In the genomic region with DNA sequence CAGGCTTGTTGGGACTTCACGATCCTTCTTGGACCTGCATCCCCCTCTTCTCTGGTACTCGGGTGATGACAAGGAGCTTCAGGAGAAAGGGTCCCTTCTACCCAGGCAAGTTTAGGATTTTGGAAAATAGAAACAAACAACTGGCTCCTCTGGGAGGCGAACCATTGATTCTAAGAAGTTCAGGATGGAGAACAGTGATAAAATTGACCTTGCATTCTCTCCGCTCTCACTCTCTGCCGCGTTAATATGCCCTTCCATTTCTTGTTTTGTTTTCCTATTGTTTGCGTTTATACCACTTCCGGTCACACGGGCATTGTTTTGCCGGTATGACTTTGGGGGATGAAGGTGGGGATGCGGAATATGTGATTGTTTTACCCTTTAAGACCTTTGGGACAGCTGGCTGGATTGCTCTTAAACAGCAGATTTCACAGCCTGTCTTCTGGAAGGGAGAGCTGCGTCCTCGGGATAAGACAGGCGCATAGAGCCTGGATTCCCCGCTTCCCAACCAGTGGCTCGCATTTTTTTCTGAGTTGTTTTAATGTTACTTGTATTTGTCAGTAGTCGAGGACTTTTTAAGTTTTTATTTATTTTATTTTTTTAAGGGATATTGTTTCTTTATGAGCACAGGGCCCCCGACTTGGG, we compare ENCODE assay signal across 1 cellular context.
TF ChIP-seq lines count a peak whose summit lies in the region.

No MANE protein-coding gene starts in this region.

TF ChIP-seq in K562, 482 proteins besides CTCF, POLR2A, EP300 and RAD21 (continued from another document and continues in another):
- TF ChIP-seq, protein P1, sequence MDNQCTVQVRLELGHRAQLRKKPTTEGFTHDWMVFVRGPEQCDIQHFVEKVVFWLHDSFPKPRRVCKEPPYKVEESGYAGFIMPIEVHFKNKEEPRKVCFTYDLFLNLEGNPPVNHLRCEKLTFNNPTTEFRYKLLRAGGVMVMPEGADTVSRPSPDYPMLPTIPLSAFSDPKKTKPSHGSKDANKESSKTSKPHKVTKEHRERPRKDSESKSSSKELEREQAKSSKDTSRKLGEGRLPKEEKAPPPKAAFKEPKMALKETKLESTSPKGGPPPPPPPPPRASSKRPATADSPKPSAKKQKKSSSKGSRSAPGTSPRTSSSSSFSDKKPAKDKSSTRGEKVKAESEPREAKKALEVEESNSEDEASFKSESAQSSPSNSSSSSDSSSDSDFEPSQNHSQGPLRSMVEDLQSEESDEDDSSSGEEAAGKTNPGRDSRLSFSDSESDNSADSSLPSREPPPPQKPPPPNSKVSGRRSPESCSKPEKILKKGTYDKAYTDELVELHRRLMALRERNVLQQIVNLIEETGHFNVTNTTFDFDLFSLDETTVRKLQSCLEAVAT (IDR thresholded peaks at IDR 0.05): peak in 1 of 2 experiments; percentile 18; a peak in 1 of 4 replicates
- TF ChIP-seq BRD4 (IDR thresholded peaks at IDR 0.05) (0 out of 2 replicates have a peak, but pooled peaks have one; percentile 2), ZNF512 (tag; IDR thresholded peaks at IDR 0.05) (0 out of 2 replicates have a peak, but pooled peaks have one; percentile 18), KLF1 (tag; IDR thresholded peaks at IDR 0.05) (no peak), ESRRA (IDR thresholded peaks at IDR 0.05; ENCODE audit: borderline replicate concordance, low read depth) (peak; percentile 40), POLR3A (IDR thresholded peaks at IDR 0.05; ENCODE audit: borderline replicate concordance, extremely low read depth, insufficient read depth, insufficient read length) (peak; percentile 20), L3MBTL2 (IDR thresholded peaks at IDR 0.05) (no peak), ELF1 (tag; IDR thresholded peaks at IDR 0.05) (peak; percentile 71), ZFP36 (IDR thresholded peaks at IDR 0.05; ENCODE audit: low read depth, low read length, partially characterized antibody) (peak; percentile 3), SAP30 (IDR thresholded peaks at IDR 0.05; ENCODE audit: borderline replicate concordance, insufficient read depth, low read depth, low read length, poor library complexity, severe bottlenecking) (peak; percentile 43), ZNF655 (CRISPR knock-in tag; IDR thresholded peaks at IDR 0.05) (no peak), BCOR (IDR thresholded peaks at IDR 0.05) (peak; percentile 56), SMARCE1 (IDR thresholded peaks at IDR 0.05) (peak; percentile 13; the same call in 1 of the 2 replicates), NCOA2 (IDR thresholded peaks at IDR 0.05; ENCODE audit: partially characterized antibody in 2 of 2) (no peak), CBX5 (IDR thresholded peaks at IDR 0.05; ENCODE audit: borderline replicate concordance, low read depth) (no peak), SREBF1 (IDR thresholded peaks at IDR 0.05; ENCODE audit: borderline replicate concordance, low read depth, low read length) (no peak), ZBTB11 (CRISPR knock-in tag; IDR thresholded peaks at IDR 0.05) (peak in 1 of 3 experiments; percentile 50; a peak in 1 of 6 replicates), CXXC5 (CRISPR knock-in tag; IDR thresholded peaks at IDR 0.05) (peak; percentile 12), ETV1 (tag; conservative IDR thresholded peaks at IDR 0.05; ENCODE audit: low read depth) (peak; percentile 80), FOXK2 (conservative IDR thresholded peaks at IDR 0.05 in 1 of 2, IDR thresholded peaks at IDR 0.05 in 1 of 2; ENCODE audit: low read depth in 2 of 2) (peak in 1 of 2 experiments; percentile 66; a peak in 2 of 4 replicates), TBP (optimal IDR thresholded peaks at IDR 0.05; ENCODE audit: low read depth, low read length) (peak; percentile 54), DDX20 (tag; IDR thresholded peaks at IDR 0.05; ENCODE audit: low read depth) (no peak), ZNF280B (CRISPR knock-in tag; IDR thresholded peaks at IDR 0.05) (no peak), SPI1 (IDR thresholded peaks at IDR 0.05; ENCODE audit: borderline replicate concordance, low read depth, low read length) (0 out of 2 replicates have a peak, but pooled peaks have one; percentile 7), GABPA (tag; conservative IDR thresholded peaks at IDR 0.05; ENCODE audit: low read depth) (peak; percentile 76), ADNP (tag; IDR thresholded peaks at IDR 0.05) (peak; percentile 57; the same call in 1 of the 2 replicates)
- TF ChIP-seq, protein P2, sequence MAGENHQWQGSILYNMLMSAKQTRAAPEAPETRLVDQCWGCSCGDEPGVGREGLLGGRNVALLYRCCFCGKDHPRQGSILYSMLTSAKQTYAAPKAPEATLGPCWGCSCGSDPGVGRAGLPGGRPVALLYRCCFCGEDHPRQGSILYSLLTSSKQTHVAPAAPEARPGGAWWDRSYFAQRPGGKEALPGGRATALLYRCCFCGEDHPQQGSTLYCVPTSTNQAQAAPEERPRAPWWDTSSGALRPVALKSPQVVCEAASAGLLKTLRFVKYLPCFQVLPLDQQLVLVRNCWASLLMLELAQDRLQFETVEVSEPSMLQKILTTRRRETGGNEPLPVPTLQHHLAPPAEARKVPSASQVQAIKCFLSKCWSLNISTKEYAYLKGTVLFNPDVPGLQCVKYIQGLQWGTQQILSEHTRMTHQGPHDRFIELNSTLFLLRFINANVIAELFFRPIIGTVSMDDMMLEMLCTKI (IDR thresholded peaks at IDR 0.05; ENCODE audit: partially characterized antibody): no peak
- TF ChIP-seq, protein P3, sequence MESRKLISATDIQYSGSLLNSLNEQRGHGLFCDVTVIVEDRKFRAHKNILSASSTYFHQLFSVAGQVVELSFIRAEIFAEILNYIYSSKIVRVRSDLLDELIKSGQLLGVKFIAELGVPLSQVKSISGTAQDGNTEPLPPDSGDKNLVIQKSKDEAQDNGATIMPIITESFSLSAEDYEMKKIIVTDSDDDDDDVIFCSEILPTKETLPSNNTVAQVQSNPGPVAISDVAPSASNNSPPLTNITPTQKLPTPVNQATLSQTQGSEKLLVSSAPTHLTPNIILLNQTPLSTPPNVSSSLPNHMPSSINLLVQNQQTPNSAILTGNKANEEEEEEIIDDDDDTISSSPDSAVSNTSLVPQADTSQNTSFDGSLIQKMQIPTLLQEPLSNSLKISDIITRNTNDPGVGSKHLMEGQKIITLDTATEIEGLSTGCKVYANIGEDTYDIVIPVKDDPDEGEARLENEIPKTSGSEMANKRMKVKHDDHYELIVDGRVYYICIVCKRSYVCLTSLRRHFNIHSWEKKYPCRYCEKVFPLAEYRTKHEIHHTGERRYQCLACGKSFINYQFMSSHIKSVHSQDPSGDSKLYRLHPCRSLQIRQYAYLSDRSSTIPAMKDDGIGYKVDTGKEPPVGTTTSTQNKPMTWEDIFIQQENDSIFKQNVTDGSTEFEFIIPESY (CRISPR knock-in tag; IDR thresholded peaks at IDR 0.05): 0 out of 2 replicates have a peak, but pooled peaks have one; percentile 30
- TF ChIP-seq, protein P4, sequence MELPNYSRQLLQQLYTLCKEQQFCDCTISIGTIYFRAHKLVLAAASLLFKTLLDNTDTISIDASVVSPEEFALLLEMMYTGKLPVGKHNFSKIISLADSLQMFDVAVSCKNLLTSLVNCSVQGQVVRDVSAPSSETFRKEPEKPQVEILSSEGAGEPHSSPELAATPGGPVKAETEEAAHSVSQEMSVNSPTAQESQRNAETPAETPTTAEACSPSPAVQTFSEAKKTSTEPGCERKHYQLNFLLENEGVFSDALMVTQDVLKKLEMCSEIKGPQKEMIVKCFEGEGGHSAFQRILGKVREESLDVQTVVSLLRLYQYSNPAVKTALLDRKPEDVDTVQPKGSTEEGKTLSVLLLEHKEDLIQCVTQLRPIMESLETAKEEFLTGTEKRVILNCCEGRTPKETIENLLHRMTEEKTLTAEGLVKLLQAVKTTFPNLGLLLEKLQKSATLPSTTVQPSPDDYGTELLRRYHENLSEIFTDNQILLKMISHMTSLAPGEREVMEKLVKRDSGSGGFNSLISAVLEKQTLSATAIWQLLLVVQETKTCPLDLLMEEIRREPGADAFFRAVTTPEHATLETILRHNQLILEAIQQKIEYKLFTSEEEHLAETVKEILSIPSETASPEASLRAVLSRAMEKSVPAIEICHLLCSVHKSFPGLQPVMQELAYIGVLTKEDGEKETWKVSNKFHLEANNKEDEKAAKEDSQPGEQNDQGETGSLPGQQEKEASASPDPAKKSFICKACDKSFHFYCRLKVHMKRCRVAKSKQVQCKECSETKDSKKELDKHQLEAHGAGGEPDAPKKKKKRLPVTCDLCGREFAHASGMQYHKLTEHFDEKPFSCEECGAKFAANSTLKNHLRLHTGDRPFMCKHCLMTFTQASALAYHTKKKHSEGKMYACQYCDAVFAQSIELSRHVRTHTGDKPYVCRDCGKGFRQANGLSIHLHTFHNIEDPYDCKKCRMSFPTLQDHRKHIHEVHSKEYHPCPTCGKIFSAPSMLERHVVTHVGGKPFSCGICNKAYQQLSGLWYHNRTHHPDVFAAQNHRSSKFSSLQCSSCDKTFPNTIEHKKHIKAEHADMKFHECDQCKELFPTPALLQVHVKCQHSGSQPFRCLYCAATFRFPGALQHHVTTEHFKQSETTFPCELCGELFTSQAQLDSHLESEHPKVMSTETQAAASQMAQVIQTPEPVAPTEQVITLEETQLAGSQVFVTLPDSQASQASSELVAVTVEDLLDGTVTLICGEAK (IDR thresholded peaks at IDR 0.05): peak; percentile 63; the same call in 1 of the 2 replicates
- TF ChIP-seq, protein P4 (CRISPR knock-in tag; IDR thresholded peaks at IDR 0.05): no peak
